In genomic region chr20:36920334-36920730, GRCh38 we compare ENCODE assay signal across 16 cellular contexts. TPM values are rescaled to one million over a fixed set of nuclear protein-coding genes. Genes with fewer than 3 reads are reported as not detected.
DNase-seq lines count a peak whose midpoint lies in the region; ATAC-seq and TF ChIP-seq lines count a peak whose summit lies in the region.
"Had no signal": no experiment of that assay in that cellular context is flagged by ENCODE, and none has a peak within 500 bp of the region (broad histone marks: within the 10 kb centered on the region; RNA-seq: fewer than 3 reads in every experiment).

No MANE protein-coding gene starts in this region.

- intact Hi-C loops in activated CD4-positive, alpha-beta T cell treated with anti-CD3 and anti-CD28 coated beads, Interleukin-2, amount 10 ng/mL, durations not matched to agents 24 days and 14 days (cut with micrococcal nuclease), result no loop called here
- intact Hi-C loops in CD14-positive monocyte (cut with micrococcal nuclease) (no loop called here), Caco-2 (cut with micrococcal nuclease; ENCODE audit: unreplicated experiment) (no loop called here)
- intact Hi-C loops in naive thymus-derived CD4-positive, alpha-beta T cell (cut with micrococcal nuclease), result no loop called here

- TF ChIP-seq POLR2A in upper lobe of left lung (IDR thresholded peaks at IDR 0.05), result no peak

- H3K4me3 ChIP-seq in naive thymus-derived CD4-positive, alpha-beta T cell (ENCODE audit: low read length), result no peak overlapping the region
- H3K4me3 ChIP-seq in upper lobe of left lung (no peak overlapping the region), Caco-2 (ENCODE audit: low read depth, low read length) (no peak overlapping the region)
- H3K4me3 ChIP-seq: Peyer's patch had no signal

- POLR2A ChIA-PET in naive thymus-derived CD4-positive, alpha-beta T cell (lab: Charles Lee), result interaction anchor here (0.8 to 5.7 kb wide), 8 partner anchors 8 to 66 kb away, joined by 3 to 37 read pairs (median 4); no protein-coding TSS in a partner anchor
- POLR2A ChIA-PET in Caco-2 (lab: Charles Lee), result no interaction called here

- no peaks in the 10 kb centered on the region for H3K9me3 Mint-ChIP-seq in activated CD4-positive, alpha-beta T cell treated with anti-CD3 and anti-CD28 coated beads, Interleukin-2, amount 10 ng/mL, durations not matched to agents 24 days and 14 days
- no peaks in the 10 kb centered on the region for H3K9me3 Mint-ChIP-seq in CD14-positive monocyte
- no peaks in the 10 kb centered on the region for H3K9me3 Mint-ChIP-seq in naive thymus-derived CD4-positive, alpha-beta T cell
- H3K9me3 Mint-ChIP-seq in Caco-2 (ENCODE audit: unreplicated experiment), result no peaks in the 10 kb centered on the region

- no peak for TF ChIP-seq EP300 in upper lobe of left lung (IDR thresholded peaks at IDR 0.05)

- no peak overlapping the region for H3K4me3 Mint-ChIP-seq in activated CD4-positive, alpha-beta T cell treated with anti-CD3 and anti-CD28 coated beads, Interleukin-2, amount 10 ng/mL, durations not matched to agents 24 days and 14 days
- H3K4me3 Mint-ChIP-seq in CD14-positive monocyte (no peak overlapping the region), Caco-2 (ENCODE audit: unreplicated experiment) (no peak overlapping the region)
- H3K4me3 Mint-ChIP-seq in naive thymus-derived CD4-positive, alpha-beta T cell, result peak overlapping the region in 1 of 10 donors; percentile 34
- H3K4me3 Mint-ChIP-seq: B cell had no signal

- H3K27ac Mint-ChIP-seq in activated CD4-positive, alpha-beta T cell treated with anti-CD3 and anti-CD28 coated beads, Interleukin-2, amount 10 ng/mL, durations not matched to agents 24 days and 14 days, result peak overlapping the region; percentile 61
- peak overlapping the region; percentile 6 to 84 (median 50) for H3K27ac Mint-ChIP-seq in CD14-positive monocyte
- peak overlapping the region in 7 of 9 donors; percentile 56 to 98 (median 72) for H3K27ac Mint-ChIP-seq in naive thymus-derived CD4-positive, alpha-beta T cell
- H3K27ac Mint-ChIP-seq in Caco-2 (ENCODE audit: unreplicated experiment), result no peak overlapping the region
- H3K27ac Mint-ChIP-seq: B cell had no signal

- H3K27me3 Mint-ChIP-seq in activated CD4-positive, alpha-beta T cell treated with anti-CD3 and anti-CD28 coated beads, Interleukin-2, amount 10 ng/mL, durations not matched to agents 24 days and 14 days, result no peaks in the 10 kb centered on the region
- H3K27me3 Mint-ChIP-seq in CD14-positive monocyte (ENCODE audit: low read depth in 3 of 3) (no peaks in the 10 kb centered on the region), Caco-2 (ENCODE audit: insufficient read depth, unreplicated experiment) (no peaks in the 10 kb centered on the region)
- H3K27me3 Mint-ChIP-seq in naive thymus-derived CD4-positive, alpha-beta T cell, result no peaks in the 10 kb centered on the region
- H3K27me3 Mint-ChIP-seq: B cell had no signal

- DNase-seq in activated CD4-positive, alpha-beta T cell treated with anti-CD3 and anti-CD28 coated beads, Interleukin-2, amount 10 ng/mL, durations not matched to agents 24 days and 14 days, result no peak
- no peak for DNase-seq in activated CD4-positive, alpha-beta T cell treated with anti-CD3 and anti-CD28 coated beads for 48 hours
- no peak for DNase-seq in CD14-positive monocyte (ENCODE audit: low spot score)
- no peak for DNase-seq in naive thymus-derived CD4-positive, alpha-beta T cell
- no peak for DNase-seq in omental fat pad (ENCODE audit: low spot score)
- no peak for DNase-seq in upper lobe of left lung
- no peak for DNase-seq in Caco-2
- DNase-seq: NCI-H1417 treated with DMSO at 0.1 percent for 48 hours had no signal

- CTCF ChIA-PET in naive thymus-derived CD4-positive, alpha-beta T cell (lab: Charles Lee), result interaction anchor here (0.6 to 1.0 kb wide), 4 partner anchors 10 to 252 kb away, joined by 3 to 4 read pairs (median 4); no protein-coding TSS in a partner anchor
- CTCF ChIA-PET in Caco-2 (lab: Charles Lee), result interaction anchor here (0.6 to 2.0 kb wide), 11 partner anchors 12 to 966 kb away, joined by 3 to 13 read pairs (median 3); partner anchors contain the start of genes DSN1 and RAB5IF

- peaks cover 0 to 29% of the 10 kb centered on the region in 2 donors for H3K4me1 ChIP-seq in naive thymus-derived CD4-positive, alpha-beta T cell (ENCODE audit: control insufficient read depth in 2 of 2, insufficient read depth in 2 of 2, low read length in 2 of 2)
- H3K4me1 ChIP-seq in upper lobe of left lung (no peaks in the 10 kb centered on the region), Caco-2 (peaks cover 10% of the 10 kb centered on the region)

- H3K4me1 Mint-ChIP-seq in activated CD4-positive, alpha-beta T cell treated with anti-CD3 and anti-CD28 coated beads, Interleukin-2, amount 10 ng/mL, durations not matched to agents 24 days and 14 days, result peaks cover 6% of the 10 kb centered on the region
- peaks cover 16% of the 10 kb centered on the region for H3K4me1 Mint-ChIP-seq in CD14-positive monocyte
- H3K4me1 Mint-ChIP-seq in naive thymus-derived CD4-positive, alpha-beta T cell, result peaks cover 16 to 49% (median 29%) of the 10 kb centered on the region in 7 donors
- H3K4me1 Mint-ChIP-seq in Caco-2 (ENCODE audit: low read depth, unreplicated experiment), result peaks cover 20% of the 10 kb centered on the region

- WGBS in upper lobe of left lung, 2 donors, result 84 to 92% methylated on average over 7 to 8 of the region's 8 CpGs

- peaks cover 27 to 82% (median 36%) of the 10 kb centered on the region in 3 experiments for H3K36me3 ChIP-seq in naive thymus-derived CD4-positive, alpha-beta T cell (ENCODE audit: control insufficient read depth in 2 of 3, insufficient read depth in 3 of 3, low read length in 3 of 3)
- H3K36me3 ChIP-seq in upper lobe of left lung, result peaks cover 19 to 91% (median 56%) of the 10 kb centered on the region in 4 donors
- no peaks in the 10 kb centered on the region for H3K36me3 ChIP-seq in Caco-2 (ENCODE audit: control insufficient read depth, insufficient read depth, low read length)

- 0 out of 2 replicates have a peak overlapping the region, but pooled peaks have one; percentile 13 for H3K27ac ChIP-seq in VCaP
- H3K27ac ChIP-seq in naive thymus-derived CD4-positive, alpha-beta T cell (ENCODE audit: low read depth, low read length), result peak overlapping the region; percentile 47
- H3K27ac ChIP-seq in upper lobe of left lung, result no peak overlapping the region
- H3K27ac ChIP-seq: 22Rv1, C4-2B, HL-60, Peyer's patch had no signal

- ATAC-seq in naive thymus-derived CD4-positive, alpha-beta T cell, result no peak
- ATAC-seq in omental fat pad (ENCODE audit: low FRiP score) (no peak), upper lobe of left lung (ENCODE audit: low FRiP score in 2 of 2) (no peak)

- no peaks in the 10 kb centered on the region for H3K27me3 ChIP-seq in naive thymus-derived CD4-positive, alpha-beta T cell (ENCODE audit: control insufficient read depth in 2 of 2, insufficient read depth in 2 of 2, low read length in 2 of 2)
- H3K27me3 ChIP-seq in upper lobe of left lung, result no peaks in the 10 kb centered on the region
- H3K27me3 ChIP-seq in Caco-2 (replicated peaks; ENCODE audit: control insufficient read depth, insufficient read depth, low read length), result no peaks in the 10 kb centered on the region
- H3K27me3 ChIP-seq: Peyer's patch had no signal

- BruUV-seq in Caco-2 (replicated peaks; lab: Mats Ljungman, UMichigan), result no TSS peak

- no peaks in the 10 kb centered on the region for H3K9me3 ChIP-seq in naive thymus-derived CD4-positive, alpha-beta T cell (ENCODE audit: control insufficient read depth in 2 of 3, low read length in 3 of 3)
- H3K9me3 ChIP-seq in upper lobe of left lung (no peaks in the 10 kb centered on the region), Caco-2 (no peaks in the 10 kb centered on the region)
- H3K9me3 ChIP-seq: Peyer's patch had no signal

- peaks cover 34% of the 10 kb centered on the region for H3K36me3 Mint-ChIP-seq in activated CD4-positive, alpha-beta T cell treated with anti-CD3 and anti-CD28 coated beads, Interleukin-2, amount 10 ng/mL, durations not matched to agents 24 days and 14 days (ENCODE audit: low read depth)
- H3K36me3 Mint-ChIP-seq in CD14-positive monocyte, result peaks cover 61 to 95% of the 10 kb centered on the region in 2 donors
- H3K36me3 Mint-ChIP-seq in naive thymus-derived CD4-positive, alpha-beta T cell, result peaks cover 0 to 34% (median 19%) of the 10 kb centered on the region in 5 donors
- H3K36me3 Mint-ChIP-seq in Caco-2 (ENCODE audit: insufficient read depth, unreplicated experiment), result peaks cover 4% of the 10 kb centered on the region

- TF ChIP-seq CTCF in CD14-positive monocyte (IDR thresholded peaks at IDR 0.05), result no peak
- TF ChIP-seq CTCF in VCaP (conservative IDR thresholded peaks at IDR 0.05), result no peak
- no peak for TF ChIP-seq CTCF in omental fat pad (IDR thresholded peaks at IDR 0.05)
- no peak for TF ChIP-seq CTCF in upper lobe of left lung (IDR thresholded peaks at IDR 0.05)
- TF ChIP-seq CTCF in Caco-2 (IDR thresholded peaks at IDR 0.05; ENCODE audit: insufficient read depth in 1 of 2, low read depth in 1 of 2, low read length in 1 of 2, severe bottlenecking in 1 of 2, unreplicated experiment in 1 of 2), result no peak

RNA-seq across cellular contexts. Expression of gene SAMHD1, which starts 31.2 kb away (rescaled TPM):
- total RNA-seq in activated CD4-positive, alpha-beta T cell treated with anti-CD3 and anti-CD28 coated beads, Interleukin-2, amount 10 ng/mL, durations not matched to agents 24 days and 14 days, result 51.6 TPM in 2 replicates
- polyA plus RNA-seq in CD14-positive monocyte, result 100 to 1,000 TPM; 590 to 796 TPM
- 100 to 1,000 TPM; 271 to 393 (median 338) TPM for total RNA-seq in naive thymus-derived CD4-positive, alpha-beta T cell
- polyA plus RNA-seq in naive thymus-derived CD4-positive, alpha-beta T cell, result 100 to 1,000 TPM; 231 to 258 TPM
- total RNA-seq in omental fat pad (100 to 1,000 TPM; 295 to 471 (median 350) TPM), upper lobe of left lung (100 to 1,000 TPM; 134 to 224 (median 185) TPM), Caco-2 (2022) (56.8 and 63.0 TPM in 2 replicates)

RNA-seq across cellular contexts. Expression of gene TLDC2, which starts 44.4 kb away (rescaled TPM):
- total RNA-seq in activated CD4-positive, alpha-beta T cell treated with anti-CD3 and anti-CD28 coated beads, Interleukin-2, amount 10 ng/mL, durations not matched to agents 24 days and 14 days, result not detected in 2 replicates
- not detected for polyA plus RNA-seq in CD14-positive monocyte
- under 1 TPM in 2 of 5 experiments, not detected in 3; 0.42 to 0.49 TPM for total RNA-seq in naive thymus-derived CD4-positive, alpha-beta T cell
- polyA plus RNA-seq in naive thymus-derived CD4-positive, alpha-beta T cell, result under 1 TPM; 0.37 to 0.38 TPM
- total RNA-seq in omental fat pad, result under 1 TPM in 1 of 4 donors, not detected in 3; 0.63 TPM
- 1 to 10 TPM in 1 of 6 donors, under 1 TPM in 2, not detected in 3; 0.31 to 1.3 (median 0.61) TPM for total RNA-seq in upper lobe of left lung
- 0.14 TPM in 1 of 2 replicates, not detected in the other for total RNA-seq in Caco-2 (2022)
- total RNA-seq: B cell, Daoy, H4 had no signal

Comparison
In these comparisons a context has a peak if more than half of its experiments do, and no peak if none do; other contexts are left out.
1. H3K27ac ChIP-seq: peak in VCaP (single experiment) and naive thymus-derived CD4-positive, alpha-beta T cell (single experiment); none in upper lobe of left lung (0 of 4).